In the genomic region with DNA sequence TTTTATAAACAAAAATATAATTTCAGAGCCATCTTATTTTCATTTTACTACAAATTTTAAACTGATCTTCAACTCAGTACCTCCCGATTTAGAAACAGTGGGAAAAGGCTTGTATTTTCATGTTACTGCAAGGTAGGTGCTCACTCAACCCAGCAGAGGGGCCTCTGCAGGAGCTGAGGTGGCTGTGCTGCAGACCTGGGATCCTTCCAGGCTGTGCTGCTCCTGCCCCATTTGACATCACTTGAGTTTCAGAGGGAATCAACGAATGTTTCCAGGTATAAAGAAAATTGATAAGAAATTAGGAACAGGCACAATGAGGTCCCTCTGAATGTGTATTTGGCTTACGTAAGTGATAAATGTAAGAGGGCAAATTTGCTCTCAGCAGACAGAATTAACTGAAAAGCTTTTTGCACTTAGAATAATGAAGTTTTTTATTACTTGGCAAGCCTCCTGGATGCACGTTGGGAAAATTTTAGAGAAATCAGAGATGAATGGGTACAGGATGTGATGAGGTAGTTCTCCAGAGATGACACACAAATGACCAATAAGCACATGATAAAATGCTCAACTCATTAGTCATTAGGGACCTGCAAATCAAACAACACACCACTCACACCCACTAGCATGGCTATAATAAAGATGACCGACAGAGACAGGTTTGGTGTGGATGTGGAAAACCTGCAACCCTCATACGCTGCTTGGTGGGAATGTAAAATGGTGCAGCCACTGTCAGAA, we compare ENCODE assay signal across 13 cellular contexts.
DNase-seq lines count a peak whose midpoint lies in the region; ATAC-seq and TF ChIP-seq lines count a peak whose summit lies in the region.
"Had no signal": no experiment of that assay in that cellular context is flagged by ENCODE, and none has a peak within 500 bp of the region (broad histone marks: within the 10 kb centered on the region; RNA-seq: fewer than 3 reads in every experiment).

No MANE protein-coding gene starts in this region.

- peak overlapping the region; percentile 37 for H3K4me2 ChIP-seq in mammary epithelial cell (ENCODE audit: insufficient read depth, low read depth, low read length)

- TF ChIP-seq CTCF in mammary epithelial cell (conservative IDR thresholded peaks at IDR 0.05 in 1 of 2, IDR thresholded peaks at IDR 0.05 in 1 of 2; ENCODE audit: extremely low read depth in 1 of 2, insufficient read depth in 1 of 2, low read depth in 1 of 2, low read length in 2 of 2) (no peak), left lung (IDR thresholded peaks at IDR 0.05) (no peak), uterus (IDR thresholded peaks at IDR 0.05) (no peak)

- H3K27ac ChIP-seq in mammary epithelial cell (ENCODE audit: insufficient read depth, low read depth, low read length) = peak overlapping the region; percentile 95
- no peak overlapping the region for H3K27ac ChIP-seq in left lung
- H3K27ac ChIP-seq in uterus = no peak overlapping the region
- H3K27ac ChIP-seq: dorsolateral prefrontal cortex, right atrium auricular region had no signal

- ATAC-seq in left lung = peak; percentile 23
- ATAC-seq: activated CD8-positive, alpha-beta T cell treated with anti-CD3 and anti-CD28 coated beads for 36 hours had no signal

- H3K9ac ChIP-seq in mammary epithelial cell (ENCODE audit: insufficient read depth, low read length) = peak overlapping the region; percentile 74

- H3K27me3 ChIP-seq in mammary epithelial cell (ENCODE audit: insufficient read depth, low read length) (no peaks in the 10 kb centered on the region), left lung (no peaks in the 10 kb centered on the region), uterus (no peaks in the 10 kb centered on the region)
- H3K27me3 ChIP-seq: dorsolateral prefrontal cortex, right atrium auricular region had no signal

- in situ Hi-C loops in mammary epithelial cell (cut with MboI; ENCODE audit: low sequenced_read_pairs in 2 of 2) = no loop called here

- TSS peak; percentile 17 for BruUV-seq in mammary epithelial cell (replicated peaks; lab: Mats Ljungman, UMichigan)

- CTCF ChIA-PET in mammary epithelial cell (lab: Charles Lee; ENCODE audit: low non-redundant PET) = interaction anchor here (0.7 kb wide), 1 partner anchor 82 kb away, joined by 3 read pairs; no protein-coding TSS in a partner anchor

- dilution Hi-C loops in mammary epithelial cell (cut with HindIII; ENCODE audit: low sequenced_read_pairs) = no loop called here

- no peak for TF ChIP-seq POLR2A in uterus (IDR thresholded peaks at IDR 0.05)

- H3K36me3 ChIP-seq in mammary epithelial cell (ENCODE audit: insufficient read depth, low read length) = peaks cover 5% of the 10 kb centered on the region
- peaks cover 0 to 68% of the 10 kb centered on the region in 2 donors for H3K36me3 ChIP-seq in left lung
- H3K36me3 ChIP-seq in uterus = no peaks in the 10 kb centered on the region

- H3K79me2 ChIP-seq in mammary epithelial cell (ENCODE audit: insufficient read depth, low read length) = no peaks in the 10 kb centered on the region

- H3K4me3 ChIP-seq in mammary epithelial cell (replicated peaks in 1 of 3; ENCODE audit: insufficient read depth in 1 of 3, low read depth in 2 of 3, low read length in 3 of 3) (no peak overlapping the region), left lung (no peak overlapping the region), uterus (no peak overlapping the region)
- H3K4me3 ChIP-seq: dorsolateral prefrontal cortex, right atrium auricular region had no signal

- intact Hi-C loops in mammary epithelial cell (cut with micrococcal nuclease) = loop anchor here (2.0 to 5.0 kb wide), 2 partner anchors 83 to 123 kb away; no protein-coding TSS in a partner anchor
- intact Hi-C loops in left lung (cut with DNase I) = no loop called here
- intact Hi-C loops in uterus (cut with DNase I; ENCODE audit: low total_unique reads) = no loop called here

- no peaks in the 10 kb centered on the region for H4K20me1 ChIP-seq in mammary epithelial cell (ENCODE audit: insufficient read depth, low read length)

- WGBS in mammary epithelial cell (ENCODE audit: low coverage, missing lambda C conversion rate) = 44% methylated on average over 6 of the region's 6 CpGs

- peak overlapping the region; percentile 4 for H2AFZ ChIP-seq in mammary epithelial cell (ENCODE audit: low read depth, low read length)

- H3K9me3 ChIP-seq in mammary epithelial cell (replicated peaks; ENCODE audit: insufficient read depth, low read length) (no peaks in the 10 kb centered on the region), left lung (no peaks in the 10 kb centered on the region), uterus (no peaks in the 10 kb centered on the region)
- H3K9me3 ChIP-seq: right atrium auricular region had no signal

- H3K4me1 ChIP-seq in mammary epithelial cell (ENCODE audit: insufficient read depth, low read length) (peaks cover 47% of the 10 kb centered on the region), left lung (no peaks in the 10 kb centered on the region), uterus (no peaks in the 10 kb centered on the region)
- H3K4me1 ChIP-seq: right atrium auricular region had no signal

- DNase-seq in AG20443 (ENCODE audit: low spot score) (peak; percentile 62), LoVo (ENCODE audit: low spot score) (peak; percentile 45), mammary epithelial cell (peak; percentile 92), left lung (no peak), CD1c-positive myeloid dendritic cell (ENCODE audit: extremely low spot score) (no peak), uterus (no peak), SIG-M5 treated with dmso at 0.1 percent for 504 hours (lab: John Stamatoyannopoulos, UW; ENCODE audit: unreplicated experiment) (no peak), pons (ENCODE audit: low spot score) (no peak)
- DNase-seq: activated CD8-positive, alpha-beta T cell treated with anti-CD3 and anti-CD28 coated beads for 36 hours; activated naive CD8-positive, alpha-beta T cell treated with anti-CD3 and anti-CD28 coated beads for 36 hours; CD8-positive, alpha-beta memory T cell; dorsolateral prefrontal cortex had no signal

Comparison
In these comparisons a context has a peak if more than half of its experiments do, and no peak if none do; other contexts are left out.
1. DNase-seq: peak in AG20443 (single experiment), LoVo (single experiment) and mammary epithelial cell (single experiment); none in left lung (0 of 2), CD1c-positive myeloid dendritic cell (single experiment), uterus (0 of 2), SIG-M5 treated with dmso at 0.1 percent for 504 hours (single experiment) and pons (single experiment).